ENCODE assay signal across 9 cellular contexts in genomic region chr15:58462547-58462946, GRCh38. TPM values are rescaled to one million over a fixed set of nuclear protein-coding genes. Genes with fewer than 3 reads are reported as not detected.
DNase-seq lines count a peak whose midpoint lies in the region; ATAC-seq, FAIRE-seq and TF ChIP-seq lines count a peak whose summit lies in the region.
"Had no signal": no experiment of that assay in that cellular context is flagged by ENCODE, and none has a peak within 500 bp of the region (broad histone marks: within the 10 kb centered on the region; RNA-seq: fewer than 3 reads in every experiment).

No MANE protein-coding gene starts in this region.

- H3K4me3 ChIP-seq in GM23338 (no peak overlapping the region), bronchial epithelial cell (ENCODE audit: low read depth, low read length) (no peak overlapping the region), A673 (ENCODE audit: low read depth, low read length, poor library complexity, severe bottlenecking) (no peak overlapping the region), heart right ventricle (no peak overlapping the region)

- H3K36me3 Mint-ChIP-seq in GM23338 (ENCODE audit: low read depth) (no peaks in the 10 kb centered on the region), nephron progenitor cell (ENCODE audit: low read depth) (no peaks in the 10 kb centered on the region)

- 94% methylated on average over 4 of the region's 4 CpGs for WGBS in heart right ventricle, 2 donors

- TF ChIP-seq CTCF in GM23338 (conservative IDR thresholded peaks at IDR 0.05; ENCODE audit: low read depth in 2 of 2), result no peak
- TF ChIP-seq CTCF in bronchial epithelial cell (IDR thresholded peaks at IDR 0.05; ENCODE audit: insufficient read depth, low read length, severe bottlenecking), result no peak
- TF ChIP-seq CTCF in nephron progenitor cell (IDR thresholded peaks at IDR 0.05), result no peak
- no peak for TF ChIP-seq CTCF in A673 (conservative IDR thresholded peaks at IDR 0.05; ENCODE audit: low read depth, low read length)
- no peak for TF ChIP-seq CTCF in heart right ventricle (IDR thresholded peaks at IDR 0.05)

- no peak overlapping the region for H2AFZ ChIP-seq in GM23338

- H4K20me1 ChIP-seq in GM23338 (replicated peaks; ENCODE audit: insufficient read depth), result no peaks in the 10 kb centered on the region

- H3K79me2 ChIP-seq in GM23338 (replicated peaks; ENCODE audit: insufficient read depth), result no peaks in the 10 kb centered on the region

- ATAC-seq in GM23338 (peak; percentile 79), HG03342 (IDR thresholded peaks at IDR 0.05; ENCODE audit: unreplicated experiment) (no peak), HG03354 (IDR thresholded peaks at IDR 0.05; ENCODE audit: poor library complexity, severe bottlenecking, unreplicated experiment) (no peak), heart right ventricle (no peak)

- H3K4me3 Mint-ChIP-seq in GM23338, result no peak overlapping the region
- H3K4me3 Mint-ChIP-seq in nephron progenitor cell, result no peak overlapping the region

- H3K27ac Mint-ChIP-seq in GM23338 (no peak overlapping the region), nephron progenitor cell (peak overlapping the region; percentile 88)

- CTCF ChIA-PET in A673 (lab: Charles Lee), result interaction anchor here (0.6 kb wide), 1 partner anchor 193 kb away, joined by 17 read pairs; no protein-coding TSS in a partner anchor

- H3K9me3 ChIP-seq in A673 (ENCODE audit: low read depth, low read length, poor library complexity, severe bottlenecking), result no peaks in the 10 kb centered on the region
- H3K9me3 ChIP-seq in heart right ventricle, result no peaks in the 10 kb centered on the region

- H3F3A ChIP-seq in GM23338 (replicated peaks; ENCODE audit: low read depth), result no peaks in the 10 kb centered on the region

- H3K4me2 ChIP-seq in GM23338, result no peak overlapping the region

- 0 out of 2 replicates have a peak, but pooled peaks cover 5% of the 10 kb centered on the region for H3K9me2 ChIP-seq in GM23338 (ENCODE audit: insufficient read depth)

- DNase-seq in GM23338 (ENCODE audit: low spot score) (no peak), NCI-H2196 treated with DMSO at 0.1 percent for 48 hours (lab: John Stamatoyannopoulos, UW; ENCODE audit: unreplicated experiment) (peak; percentile 31), bronchial epithelial cell (ENCODE audit: low read depth) (peak; percentile 82), nephron progenitor cell (no peak), A673 (ENCODE audit: low spot score) (no peak), heart right ventricle (no peak)
- DNase-seq: DMS 273 treated with DMSO at 0.1 percent for 48 hours had no signal

- BruUV-seq in A673 (replicated peaks; lab: Mats Ljungman, UMichigan), result no TSS peak

- FAIRE-seq in bronchial epithelial cell (lab: Jason Lieb, UNC), result no peak

- POLR2A ChIA-PET in A673 (lab: Charles Lee; ENCODE audit: low non-redundant PET), result no interaction called here

- H3K36me3 ChIP-seq in GM23338 (ENCODE audit: insufficient read depth), result no peaks in the 10 kb centered on the region
- H3K36me3 ChIP-seq in bronchial epithelial cell (ENCODE audit: control insufficient read depth, insufficient read depth, low read length), result no peaks in the 10 kb centered on the region
- no peaks in the 10 kb centered on the region for H3K36me3 ChIP-seq in A673 (ENCODE audit: insufficient read depth, low read length, poor library complexity, severe bottlenecking)
- no peaks in the 10 kb centered on the region for H3K36me3 ChIP-seq in heart right ventricle

- H3K27me3 Mint-ChIP-seq in GM23338 (ENCODE audit: insufficient read depth, low read depth, poor library complexity) (peaks cover 13% of the 10 kb centered on the region), nephron progenitor cell (ENCODE audit: low read depth, poor library complexity) (peaks cover 3% of the 10 kb centered on the region)

- no peaks in the 10 kb centered on the region for H3K4me1 ChIP-seq in GM23338 (ENCODE audit: insufficient read depth)
- H3K4me1 ChIP-seq in A673 (ENCODE audit: insufficient read depth, low read length, poor library complexity, severe bottlenecking), result peaks cover 7% of the 10 kb centered on the region
- peaks cover 12 to 33% (median 26%) of the 10 kb centered on the region in 9 donors for H3K4me1 ChIP-seq in heart right ventricle

- H3K27me3 ChIP-seq in GM23338 (ENCODE audit: insufficient read depth) (no peaks in the 10 kb centered on the region), bronchial epithelial cell (ENCODE audit: control insufficient read depth, insufficient read depth, low read length) (no peaks in the 10 kb centered on the region), A673 (replicated peaks; ENCODE audit: insufficient read depth, low read depth, low read length, poor library complexity) (no peaks in the 10 kb centered on the region), heart right ventricle (no peaks in the 10 kb centered on the region)

- intact Hi-C loops in A673 (cut with micrococcal nuclease; ENCODE audit: unreplicated experiment), result no loop called here
- intact Hi-C loops in heart right ventricle (cut with DNase I), result no loop called here

- no peaks in the 10 kb centered on the region for H3K9me3 Mint-ChIP-seq in GM23338
- H3K9me3 Mint-ChIP-seq in nephron progenitor cell, result no peaks in the 10 kb centered on the region

- H3K27ac ChIP-seq in GM23338 (ENCODE audit: low read depth), result no peak overlapping the region
- H3K27ac ChIP-seq in A673 (ENCODE audit: low read depth, low read length, poor library complexity, severe bottlenecking), result no peak overlapping the region
- no peak overlapping the region for H3K27ac ChIP-seq in heart right ventricle

- no peaks in the 10 kb centered on the region; the same call in 2 of the 3 replicates for H3K4me1 Mint-ChIP-seq in GM23338
- peaks cover 80% of the 10 kb centered on the region for H3K4me1 Mint-ChIP-seq in nephron progenitor cell

TF ChIP-seq in GM23338, 12 proteins besides CTCF, POLR2A, EP300 and RAD21 (continues in another document):
- TF ChIP-seq, protein P1, sequence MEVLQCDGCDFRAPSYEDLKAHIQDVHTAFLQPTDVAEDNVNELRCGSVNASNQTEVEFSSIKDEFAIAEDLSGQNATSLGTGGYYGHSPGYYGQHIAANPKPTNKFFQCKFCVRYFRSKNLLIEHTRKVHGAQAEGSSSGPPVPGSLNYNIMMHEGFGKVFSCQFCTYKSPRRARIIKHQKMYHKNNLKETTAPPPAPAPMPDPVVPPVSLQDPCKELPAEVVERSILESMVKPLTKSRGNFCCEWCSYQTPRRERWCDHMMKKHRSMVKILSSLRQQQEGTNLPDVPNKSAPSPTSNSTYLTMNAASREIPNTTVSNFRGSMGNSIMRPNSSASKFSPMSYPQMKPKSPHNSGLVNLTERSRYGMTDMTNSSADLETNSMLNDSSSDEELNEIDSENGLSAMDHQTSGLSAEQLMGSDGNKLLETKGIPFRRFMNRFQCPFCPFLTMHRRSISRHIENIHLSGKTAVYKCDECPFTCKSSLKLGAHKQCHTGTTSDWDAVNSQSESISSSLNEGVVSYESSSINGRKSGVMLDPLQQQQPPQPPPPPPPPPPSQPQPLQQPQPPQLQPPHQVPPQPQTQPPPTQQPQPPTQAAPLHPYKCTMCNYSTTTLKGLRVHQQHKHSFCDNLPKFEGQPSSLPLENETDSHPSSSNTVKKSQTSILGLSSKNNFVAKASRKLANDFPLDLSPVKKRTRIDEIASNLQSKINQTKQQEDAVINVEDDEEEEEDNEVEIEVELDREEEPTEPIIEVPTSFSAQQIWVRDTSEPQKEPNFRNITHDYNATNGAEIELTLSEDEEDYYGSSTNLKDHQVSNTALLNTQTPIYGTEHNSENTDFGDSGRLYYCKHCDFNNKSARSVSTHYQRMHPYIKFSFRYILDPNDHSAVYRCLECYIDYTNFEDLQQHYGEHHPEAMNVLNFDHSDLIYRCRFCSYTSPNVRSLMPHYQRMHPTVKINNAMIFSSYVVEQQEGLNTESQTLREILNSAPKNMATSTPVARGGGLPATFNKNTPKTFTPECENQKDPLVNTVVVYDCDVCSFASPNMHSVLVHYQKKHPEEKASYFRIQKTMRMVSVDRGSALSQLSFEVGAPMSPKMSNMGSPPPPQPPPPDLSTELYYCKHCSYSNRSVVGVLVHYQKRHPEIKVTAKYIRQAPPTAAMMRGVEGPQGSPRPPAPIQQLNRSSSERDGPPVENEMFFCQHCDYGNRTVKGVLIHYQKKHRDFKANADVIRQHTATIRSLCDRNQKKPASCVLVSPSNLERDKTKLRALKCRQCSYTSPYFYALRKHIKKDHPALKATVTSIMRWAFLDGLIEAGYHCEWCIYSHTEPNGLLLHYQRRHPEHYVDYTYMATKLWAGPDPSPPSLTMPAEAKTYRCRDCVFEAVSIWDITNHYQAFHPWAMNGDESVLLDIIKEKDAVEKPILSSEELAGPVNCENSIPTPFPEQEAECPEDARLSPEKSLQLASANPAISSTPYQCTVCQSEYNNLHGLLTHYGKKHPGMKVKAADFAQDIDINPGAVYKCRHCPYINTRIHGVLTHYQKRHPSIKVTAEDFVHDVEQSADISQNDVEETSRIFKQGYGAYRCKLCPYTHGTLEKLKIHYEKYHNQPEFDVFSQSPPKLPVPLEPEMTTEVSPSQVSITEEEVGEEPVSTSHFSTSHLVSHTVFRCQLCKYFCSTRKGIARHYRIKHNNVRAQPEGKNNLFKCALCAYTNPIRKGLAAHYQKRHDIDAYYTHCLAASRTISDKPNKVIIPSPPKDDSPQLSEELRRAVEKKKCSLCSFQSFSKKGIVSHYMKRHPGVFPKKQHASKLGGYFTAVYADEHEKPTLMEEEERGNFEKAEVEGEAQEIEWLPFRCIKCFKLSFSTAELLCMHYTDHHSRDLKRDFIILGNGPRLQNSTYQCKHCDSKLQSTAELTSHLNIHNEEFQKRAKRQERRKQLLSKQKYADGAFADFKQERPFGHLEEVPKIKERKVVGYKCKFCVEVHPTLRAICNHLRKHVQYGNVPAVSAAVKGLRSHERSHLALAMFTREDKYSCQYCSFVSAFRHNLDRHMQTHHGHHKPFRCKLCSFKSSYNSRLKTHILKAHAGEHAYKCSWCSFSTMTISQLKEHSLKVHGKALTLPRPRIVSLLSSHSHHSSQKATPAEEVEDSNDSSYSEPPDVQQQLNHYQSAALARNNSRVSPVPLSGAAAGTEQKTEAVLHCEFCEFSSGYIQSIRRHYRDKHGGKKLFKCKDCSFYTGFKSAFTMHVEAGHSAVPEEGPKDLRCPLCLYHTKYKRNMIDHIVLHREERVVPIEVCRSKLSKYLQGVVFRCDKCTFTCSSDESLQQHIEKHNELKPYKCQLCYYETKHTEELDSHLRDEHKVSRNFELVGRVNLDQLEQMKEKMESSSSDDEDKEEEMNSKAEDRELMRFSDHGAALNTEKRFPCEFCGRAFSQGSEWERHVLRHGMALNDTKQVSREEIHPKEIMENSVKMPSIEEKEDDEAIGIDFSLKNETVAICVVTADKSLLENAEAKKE (CRISPR knock-in tag; IDR thresholded peaks at IDR 0.05), result no peak
- TF ChIP-seq STAT1 (IDR thresholded peaks at IDR 0.05; ENCODE audit: unreplicated experiment) (no peak), JUNB (IDR thresholded peaks at IDR 0.05; ENCODE audit: unreplicated experiment) (no peak), EZH2phosphoT487 (IDR thresholded peaks at IDR 0.05; ENCODE audit: unreplicated experiment) (no peak)

RNA-seq across cellular contexts. Expression of gene LIPC, which starts 30.8 kb away (rescaled TPM):
- total RNA-seq in GM23338 (2014; rRNA removed; shearing (Covaris generic)), result not detected in 2 replicates
- polyA plus RNA-seq in GM23338 (2016; fragmentation: Nextera tagmentation; extraction: Ambion mirVana) (not detected in 2 replicates), heart right ventricle (under 1 TPM; 0.22 to 0.44 TPM)
- total RNA-seq in bronchial epithelial cell (0.26 TPM in 1 of 2 replicates, not detected in the other), A673 (2021) (not detected in 2 replicates), heart right ventricle (1 to 10 TPM in 1 of 10 donors, under 1 TPM in 8, not detected in 1; 0.23 to 1.3 (median 0.42) TPM)

Comparison
In these comparisons a context has a peak if more than half of its experiments do, and no peak if none do; other contexts are left out.
1. DNase-seq: peak in NCI-H2196 treated with DMSO at 0.1 percent for 48 hours (single experiment) and bronchial epithelial cell (single experiment); none in GM23338 (single experiment), nephron progenitor cell (single experiment), A673 (single experiment) and heart right ventricle (0 of 2).